In genomic region chrX:108171671-108172070, GRCh38 we compare ENCODE assay signal across 7 cellular contexts.
"Had no signal": no experiment of that assay in that cellular context is flagged by ENCODE, and none has a peak within 500 bp of the region (broad histone marks: within the 10 kb centered on the region; RNA-seq: fewer than 3 reads in every experiment).

No MANE protein-coding gene starts in this region.

- FAIRE-seq: H1, H54, HepG2 had no signal

- DNase-seq: H9, HCEC 1CT had no signal

- H3K27ac ChIP-seq: HL-60 had no signal

- H2AFZ ChIP-seq: GM23338 had no signal

- H3K4me2 ChIP-seq: GM23338 had no signal

- H3K4me3 ChIP-seq: GM23338 had no signal
